Comparison of ENCODE assay signal across 8 cellular contexts in the genomic region with DNA sequence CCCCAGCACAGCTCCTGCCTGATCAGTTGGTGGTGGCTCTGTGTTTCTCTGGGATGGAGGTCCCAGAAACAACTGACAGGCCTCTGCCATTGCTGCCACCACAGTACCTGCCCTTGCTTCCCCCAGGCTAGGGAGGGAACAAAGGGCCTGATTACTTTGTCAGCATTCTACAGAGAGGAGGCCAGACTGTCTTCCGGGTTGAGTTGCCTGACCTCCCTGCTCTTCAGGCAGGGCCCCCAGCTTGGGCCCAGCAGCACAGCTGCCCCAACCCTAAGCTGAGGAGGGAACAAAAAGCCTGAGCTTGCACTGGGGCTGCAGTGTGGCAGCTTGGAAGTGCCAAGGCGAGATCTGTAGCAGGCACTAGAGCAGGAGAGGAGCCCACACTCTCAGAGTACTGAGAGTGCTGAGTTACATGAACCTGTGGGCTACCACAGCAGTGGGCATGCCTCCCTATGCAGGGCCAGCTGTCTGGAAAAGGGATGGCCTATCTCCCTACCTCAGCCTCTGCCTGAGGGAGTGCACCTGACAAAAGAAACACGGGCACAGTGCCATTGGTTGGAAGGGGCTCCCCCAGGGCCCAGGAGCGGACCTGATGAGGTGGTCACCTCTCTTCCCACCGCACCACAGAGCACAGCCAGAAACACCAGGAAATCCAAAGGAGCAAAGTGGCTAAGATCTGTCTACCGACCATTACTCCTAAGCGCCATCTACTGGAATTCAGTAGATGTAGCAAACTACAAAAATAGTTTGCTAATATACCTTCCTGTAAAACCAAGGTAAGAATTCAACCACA. TPM values are rescaled to one million over a fixed set of nuclear protein-coding genes. Genes with fewer than 3 reads are reported as not detected.
A peak's percentile ranks its signal among the peaks of the same experiment; 100 is the strongest.
DNase-seq lines count a peak whose midpoint lies in the region; ATAC-seq, FAIRE-seq and TF ChIP-seq lines count a peak whose summit lies in the region.

No MANE protein-coding gene starts in this region.

- H3K36me3 ChIP-seq in small intestine (ENCODE audit: control insufficient read depth in 2 of 2, insufficient read depth in 2 of 2, low read length in 2 of 2): peaks cover 5 to 11% of the 10 kb centered on the region in 2 donors

- no peak for FAIRE-seq in small intestine (lab: Jason Lieb, UNC)

- H3K27ac Mint-ChIP-seq in endothelial cell (ENCODE audit: unreplicated experiment): no peak overlapping the region

- no peaks in the 10 kb centered on the region for H3K4me1 Mint-ChIP-seq in endothelial cell (ENCODE audit: unreplicated experiment)

- H3K36me3 Mint-ChIP-seq in endothelial cell (ENCODE audit: low read depth, unreplicated experiment): peaks cover 4% of the 10 kb centered on the region

- peak overlapping the region; percentile 11 to 72 for H3K27ac ChIP-seq in small intestine (ENCODE audit: low read depth in 1 of 2, low read length in 1 of 2)

- peak; percentile 31 for TF ChIP-seq CTCF in endothelial cell (IDR thresholded peaks at IDR 0.05; ENCODE audit: unreplicated experiment)

- no peaks in the 10 kb centered on the region for H3K27me3 Mint-ChIP-seq in endothelial cell (ENCODE audit: unreplicated experiment)

- peak; percentile 24 for DNase-seq in AG20443 (ENCODE audit: low spot score)
- peak; percentile 58 for DNase-seq in NOMO-1 treated with DMSO at 0.1 percent for 48 hours (lab: John Stamatoyannopoulos, UW; ENCODE audit: unreplicated experiment)
- no peak for DNase-seq in endothelial cell (ENCODE audit: low spot score)
- peak; percentile 60 for DNase-seq in small intestine
- no peak for DNase-seq in NCI-H146 treated with DMSO at 0.1 percent for 48 hours (lab: John Stamatoyannopoulos, UW; ENCODE audit: unreplicated experiment)
- DNase-seq in NCI-H2196 treated with DMSO at 0.1 percent for 48 hours (lab: John Stamatoyannopoulos, UW; ENCODE audit: unreplicated experiment): no peak

- H3K9me3 ChIP-seq in small intestine (ENCODE audit: control insufficient read depth, low read depth): no peaks in the 10 kb centered on the region

- ATAC-seq in GM18519 (IDR thresholded peaks at IDR 0.05; ENCODE audit: low FRiP score, unreplicated experiment) (peak; percentile 58), HG02763 (IDR thresholded peaks at IDR 0.05; ENCODE audit: unreplicated experiment) (no peak)

- no peaks in the 10 kb centered on the region for H3K27me3 ChIP-seq in small intestine (ENCODE audit: control insufficient read depth in 2 of 2, insufficient read depth in 2 of 2, low read length in 2 of 2)

- WGBS in small intestine, 3 donors: 40 to 62% (median 52%) methylated on average over 7 of the region's 7 CpGs

- H3K4me3 Mint-ChIP-seq in endothelial cell (ENCODE audit: unreplicated experiment): no peak overlapping the region

- no peak overlapping the region for H3K4me3 ChIP-seq in small intestine (ENCODE audit: low read depth in 1 of 2, low read length in 2 of 2)

- H3K4me1 ChIP-seq in small intestine (ENCODE audit: control insufficient read depth in 2 of 2, insufficient read depth in 1 of 2, low read depth in 1 of 2, low read length in 1 of 2): no peaks in the 10 kb centered on the region

- no peaks in the 10 kb centered on the region for H3K9me3 Mint-ChIP-seq in endothelial cell (ENCODE audit: unreplicated experiment)

RNA-seq across cellular contexts. Expression of a gene that starts 24.4 kb away (rescaled TPM):
- total RNA-seq in endothelial cell (ENCODE audit: unreplicated experiment): 7.6 TPM
- 10 to 100 TPM; 23.2 to 42.0 (median 24.0) TPM for polyA plus RNA-seq in small intestine

RNA-seq across cellular contexts. Expression of a gene that starts 42.9 kb away (rescaled TPM):
- total RNA-seq in endothelial cell (ENCODE audit: unreplicated experiment): 16.7 TPM
- polyA plus RNA-seq in small intestine: 10 to 100 TPM; 19.2 to 23.3 (median 22.5) TPM

Comparison
In these comparisons a context has a peak if more than half of its experiments do, and no peak if none do; other contexts are left out.
1. DNase-seq: peak in AG20443 (single experiment), NOMO-1 treated with DMSO at 0.1 percent for 48 hours (single experiment) and small intestine (single experiment); none in endothelial cell (single experiment), NCI-H146 treated with DMSO at 0.1 percent for 48 hours (single experiment) and NCI-H2196 treated with DMSO at 0.1 percent for 48 hours (single experiment).